1 cellular context compared by ENCODE assay signal in genomic region chr19:8305798-8306197, GRCh38.
TF ChIP-seq lines count a peak whose summit lies in the region.

No MANE protein-coding gene starts in this region.

TF ChIP-seq in HCT116, 20 proteins besides CTCF, POLR2A, EP300 and RAD21 (continued from another document):
- no peak for TF ChIP-seq ZNF274 (IDR thresholded peaks at IDR 0.05; ENCODE audit: low read depth, low read length)
- no peak for TF ChIP-seq FOSL1 (IDR thresholded peaks at IDR 0.05; ENCODE audit: low read depth)
- no peak for TF ChIP-seq CBX3 (IDR thresholded peaks at IDR 0.05; ENCODE audit: low read depth)
- TF ChIP-seq TCF7L2 (IDR thresholded peaks at IDR 0.05; ENCODE audit: borderline replicate concordance, extremely low read depth, insufficient read depth, insufficient read length): no peak
- no peak for TF ChIP-seq EZH2phosphoT487 (IDR thresholded peaks at IDR 0.05; ENCODE audit: borderline replicate concordance)
- no peak for TF ChIP-seq POLR2AphosphoS5 (IDR thresholded peaks at IDR 0.05; ENCODE audit: low read depth, low read length)
- no peak for TF ChIP-seq SIN3A (IDR thresholded peaks at IDR 0.05; ENCODE audit: low read depth)
- no peak for TF ChIP-seq ZBTB33 (IDR thresholded peaks at IDR 0.05; ENCODE audit: extremely low read depth, insufficient replicate concordance, low read length)
